In the genomic region with DNA sequence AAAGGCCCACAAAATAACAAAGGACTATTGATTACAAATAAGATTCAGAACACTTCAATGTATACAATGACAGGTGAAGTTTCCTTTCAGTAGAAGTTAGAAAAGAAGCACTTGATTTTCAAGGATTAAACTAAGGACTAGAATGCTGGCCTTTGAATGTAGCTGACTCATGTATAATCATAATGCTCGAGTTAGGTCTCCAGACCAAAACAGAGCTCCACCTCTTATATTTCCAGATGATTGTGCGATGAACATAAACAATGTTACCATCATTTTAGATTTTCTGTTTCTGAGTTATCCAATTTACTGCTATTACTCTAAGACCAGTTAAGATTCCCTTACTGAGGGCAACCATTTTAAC, we compare ENCODE assay signal across 16 cellular contexts. TPM values are rescaled to one million over a fixed set of nuclear protein-coding genes. Genes with fewer than 3 reads are reported as not detected.
DNase-seq lines count a peak whose midpoint lies in the region; ATAC-seq and TF ChIP-seq lines count a peak whose summit lies in the region.
"Had no signal": no experiment of that assay in that cellular context is flagged by ENCODE, and none has a peak within 500 bp of the region (broad histone marks: within the 10 kb centered on the region; RNA-seq: fewer than 3 reads in every experiment).

No MANE protein-coding gene starts in this region.

- CTCF ChIA-PET in activated naive CD4-positive, alpha-beta T cell treated with anti-CD3 and anti-CD28 coated beads for 36 hours (lab: Charles Lee): interaction anchor here (0.7 kb wide), 1 partner anchor 361 kb away, joined by 3 read pairs; no protein-coding TSS in a partner anchor
- CTCF ChIA-PET in activated naive CD4-positive, alpha-beta T cell treated with anti-CD3 and anti-CD28 coated beads, Interleukin-2, amount 10 ng/mL, durations not matched to agents 7 days and 5 days (lab: Charles Lee): no interaction called here

- H3K36me3 ChIP-seq in gastrocnemius medialis: peaks cover 0 to 42% of the 10 kb centered on the region in 2 donors
- H3K36me3 ChIP-seq in left ventricle myocardium inferior: peaks cover 24% of the 10 kb centered on the region

- H3K4me1 Mint-ChIP-seq in activated naive CD4-positive, alpha-beta T cell treated with anti-CD3 and anti-CD28 coated beads for 36 hours (ENCODE audit: low read depth): peaks cover 15% of the 10 kb centered on the region
- peaks cover 3% of the 10 kb centered on the region for H3K4me1 Mint-ChIP-seq in activated naive CD4-positive, alpha-beta T cell treated with anti-CD3 and anti-CD28 coated beads, Interleukin-2, amount 10 ng/mL, durations not matched to agents 7 days and 5 days
- H3K4me1 Mint-ChIP-seq in T-helper 17 cell: peaks cover 18% of the 10 kb centered on the region

- no peak for TF ChIP-seq CTCF in fibroblast of the aortic adventitia (IDR thresholded peaks at IDR 0.05; ENCODE audit: insufficient read depth, low read length)
- TF ChIP-seq CTCF in gastrocnemius medialis (IDR thresholded peaks at IDR 0.05 in 4 of 5, conservative IDR thresholded peaks at IDR 0.05 in 1 of 5): no peak
- no peak for TF ChIP-seq CTCF in left ventricle myocardium inferior (IDR thresholded peaks at IDR 0.05; ENCODE audit: borderline replicate concordance)

- H3K4me1 ChIP-seq in gastrocnemius medialis: peaks cover 0 to 9% of the 10 kb centered on the region in 2 donors
- peaks cover 32% of the 10 kb centered on the region for H3K4me1 ChIP-seq in left ventricle myocardium inferior
- H3K4me1 ChIP-seq: colonic mucosa had no signal

- in situ Hi-C loops in gastrocnemius medialis (cut with MboI; ENCODE audit: low sequenced_read_pairs in 4 of 4): no loop called here

- H3K27ac Mint-ChIP-seq in activated naive CD4-positive, alpha-beta T cell treated with anti-CD3 and anti-CD28 coated beads for 36 hours: peak overlapping the region; percentile 32
- no peak overlapping the region for H3K27ac Mint-ChIP-seq in activated naive CD4-positive, alpha-beta T cell treated with anti-CD3 and anti-CD28 coated beads, Interleukin-2, amount 10 ng/mL, durations not matched to agents 7 days and 5 days
- H3K27ac Mint-ChIP-seq in T-helper 17 cell: peak overlapping the region; percentile 49
- H3K27ac Mint-ChIP-seq: activated B cell treated with CpG ODN at 0.5 μM for 24 hours had no signal

- DNase-seq in activated naive CD4-positive, alpha-beta T cell treated with anti-CD3 and anti-CD28 coated beads for 36 hours: no peak
- DNase-seq in activated naive CD4-positive, alpha-beta T cell treated with anti-CD3 and anti-CD28 coated beads, Interleukin-2, amount 10 ng/mL, durations not matched to agents 7 days and 5 days: no peak
- no peak for DNase-seq in T-helper 17 cell
- DNase-seq in fibroblast of the aortic adventitia (ENCODE audit: low read depth): peak; percentile 57
- no peak for DNase-seq in gastrocnemius medialis
- DNase-seq in glomerular visceral epithelial cell (ENCODE audit: extremely low spot score): no peak
- no peak for DNase-seq in left ventricle myocardium inferior
- DNase-seq: activated B cell treated with CpG ODN at 0.5 μM for 24 hours; NCI-H2029 treated with DMSO at 0.1 percent for 48 hours; NCI-H524; PC-3; stimulated activated CD4-positive, alpha-beta T cell treated with anti-CD3 and anti-CD28 coated beads, Interleukin-4, amount 100 ng/mL, for 1 hour had no signal

- no peak overlapping the region for H3K4me3 Mint-ChIP-seq in activated naive CD4-positive, alpha-beta T cell treated with anti-CD3 and anti-CD28 coated beads for 36 hours
- H3K4me3 Mint-ChIP-seq in activated naive CD4-positive, alpha-beta T cell treated with anti-CD3 and anti-CD28 coated beads, Interleukin-2, amount 10 ng/mL, durations not matched to agents 7 days and 5 days: no peak overlapping the region
- H3K4me3 Mint-ChIP-seq in T-helper 17 cell: no peak overlapping the region
- H3K4me3 Mint-ChIP-seq: activated B cell treated with CpG ODN at 0.5 μM for 24 hours had no signal

- no peak overlapping the region for H3K4me3 ChIP-seq in fibroblast of the aortic adventitia (ENCODE audit: low read depth, low read length)
- H3K4me3 ChIP-seq in gastrocnemius medialis: no peak overlapping the region
- H3K4me3 ChIP-seq in left ventricle myocardium inferior: no peak overlapping the region
- H3K4me3 ChIP-seq: colonic mucosa, tibial nerve had no signal

- no peak for TF ChIP-seq POLR2A in gastrocnemius medialis (IDR thresholded peaks at IDR 0.05)

- no peak for ATAC-seq in T-helper 17 cell
- no peak for ATAC-seq in gastrocnemius medialis
- no peak for ATAC-seq in HG02571 (IDR thresholded peaks at IDR 0.05; ENCODE audit: unreplicated experiment)
- ATAC-seq: PC-3, sciatic nerve had no signal

- H3K9me3 ChIP-seq in T-helper 17 cell (ENCODE audit: control insufficient read depth, low read length, poor library complexity, severe bottlenecking) (no peaks in the 10 kb centered on the region), gastrocnemius medialis (no peaks in the 10 kb centered on the region), left ventricle myocardium inferior (replicated peaks) (no peaks in the 10 kb centered on the region)
- H3K9me3 ChIP-seq: colonic mucosa, tibial nerve had no signal

- peaks cover 30% of the 10 kb centered on the region for H3K36me3 Mint-ChIP-seq in activated naive CD4-positive, alpha-beta T cell treated with anti-CD3 and anti-CD28 coated beads for 36 hours (ENCODE audit: low read depth)
- H3K36me3 Mint-ChIP-seq in activated naive CD4-positive, alpha-beta T cell treated with anti-CD3 and anti-CD28 coated beads, Interleukin-2, amount 10 ng/mL, durations not matched to agents 7 days and 5 days: peaks cover 48% of the 10 kb centered on the region
- no peaks in the 10 kb centered on the region for H3K36me3 Mint-ChIP-seq in T-helper 17 cell (ENCODE audit: low read depth)

- H3K27me3 Mint-ChIP-seq in activated naive CD4-positive, alpha-beta T cell treated with anti-CD3 and anti-CD28 coated beads for 36 hours (ENCODE audit: low read depth): no peaks in the 10 kb centered on the region
- H3K27me3 Mint-ChIP-seq in activated naive CD4-positive, alpha-beta T cell treated with anti-CD3 and anti-CD28 coated beads, Interleukin-2, amount 10 ng/mL, durations not matched to agents 7 days and 5 days: no peaks in the 10 kb centered on the region
- no peaks in the 10 kb centered on the region for H3K27me3 Mint-ChIP-seq in T-helper 17 cell
- H3K27me3 Mint-ChIP-seq: activated B cell treated with CpG ODN at 0.5 μM for 24 hours had no signal

- intact Hi-C loops in activated naive CD4-positive, alpha-beta T cell treated with anti-CD3 and anti-CD28 coated beads for 36 hours (cut with micrococcal nuclease): loop anchor here (5.0 to 10.0 kb wide), 3 partner anchors 33 to 365 kb away; no protein-coding TSS in a partner anchor
- intact Hi-C loops in gastrocnemius medialis (cut with DNase I; ENCODE audit: low total_unique reads): no loop called here
- intact Hi-C loops in left ventricle myocardium inferior (cut with micrococcal nuclease): no loop called here

- H3K27me3 ChIP-seq in gastrocnemius medialis (no peaks in the 10 kb centered on the region), left ventricle myocardium inferior (ENCODE audit: low read depth) (no peaks in the 10 kb centered on the region)
- H3K27me3 ChIP-seq: colonic mucosa, tibial nerve had no signal

- H3K9me3 Mint-ChIP-seq in activated naive CD4-positive, alpha-beta T cell treated with anti-CD3 and anti-CD28 coated beads for 36 hours: no peaks in the 10 kb centered on the region
- no peaks in the 10 kb centered on the region for H3K9me3 Mint-ChIP-seq in activated naive CD4-positive, alpha-beta T cell treated with anti-CD3 and anti-CD28 coated beads, Interleukin-2, amount 10 ng/mL, durations not matched to agents 7 days and 5 days
- H3K9me3 Mint-ChIP-seq: activated B cell treated with CpG ODN at 0.5 μM for 24 hours had no signal

- H3K27ac ChIP-seq in gastrocnemius medialis (peak overlapping the region; percentile 0 to 62 (median 32)), left ventricle myocardium inferior (replicated peaks) (no peak overlapping the region)
- H3K27ac ChIP-seq: colonic mucosa had no signal

RNA-seq across cellular contexts. Expression of a gene that starts 40.4 kb away (rescaled TPM):
- not detected for total RNA-seq in activated naive CD4-positive, alpha-beta T cell treated with anti-CD3 and anti-CD28 coated beads for 36 hours
- total RNA-seq in T-helper 17 cell (1 to 10 TPM; 3.0 to 3.1 TPM), fibroblast of the aortic adventitia (ENCODE audit: low replicate concordance) (0.09 TPM in 1 of 2 replicates, not detected in the other), gastrocnemius medialis (10 to 100 TPM; 48.9 to 68.6 (median 59.4) TPM), left ventricle myocardium inferior (2.2 TPM)
- total RNA-seq: colonic mucosa, PC-3 had no signal

Comparison
In these comparisons a context has a peak if more than half of its experiments do, and no peak if none do; other contexts are left out.
1. RNA of a gene that starts 40.4 kb away (total RNA-seq): 48.9 to 68.6 TPM in gastrocnemius medialis; 3.0 to 3.1 TPM in T-helper 17 cell, 2.2 TPM in left ventricle myocardium inferior (single experiment), 0.09 TPM in fibroblast of the aortic adventitia and not detected in activated naive CD4-positive, alpha-beta T cell treated with anti-CD3 and anti-CD28 coated beads for 36 hours; every median in the first group is over 10 times any median in the second.